Comparison of ENCODE assay signal across 21 cellular contexts in genomic region chr10:130044067-130045061, GRCh38.
"Had no signal": no experiment of that assay in that cellular context is flagged by ENCODE, and none has a peak within 500 bp of the region (broad histone marks: within the 10 kb centered on the region; RNA-seq: fewer than 3 reads in every experiment).

No MANE protein-coding gene starts in this region.

- H3K9me3 Mint-ChIP-seq: effector memory CD8-positive, alpha-beta T cell; immature natural killer cell; naive thymus-derived CD4-positive, alpha-beta T cell; nephron progenitor cell had no signal

- H3K9me3 ChIP-seq: esophagus muscularis mucosa, gastrocnemius medialis, heart right ventricle, right atrium auricular region, sigmoid colon, stomach, thoracic aorta, transverse colon, uterus had no signal

- FAIRE-seq: kidney had no signal

- H3K4me1 ChIP-seq: esophagus muscularis mucosa, gastrocnemius medialis, heart right ventricle, right atrium auricular region, sigmoid colon, stomach, transverse colon, uterus had no signal

- H3K4me3 Mint-ChIP-seq: effector memory CD8-positive, alpha-beta T cell; immature natural killer cell; naive thymus-derived CD4-positive, alpha-beta T cell; nephron progenitor cell had no signal

- H3K36me3 ChIP-seq: esophagus muscularis mucosa, gastrocnemius medialis, heart right ventricle, right atrium auricular region, sigmoid colon, stomach, thoracic aorta, transverse colon, uterus had no signal

- H3K4me3 ChIP-seq: esophagus muscularis mucosa, gastrocnemius medialis, heart right ventricle, right atrium auricular region, sigmoid colon, skin epidermis, stomach, thoracic aorta, transverse colon, uterus had no signal

- H3K27ac Mint-ChIP-seq: effector memory CD8-positive, alpha-beta T cell; immature natural killer cell; naive thymus-derived CD4-positive, alpha-beta T cell; nephron progenitor cell had no signal

- H3K27ac ChIP-seq: epithelial cell of prostate, esophagus muscularis mucosa, gastrocnemius medialis, heart right ventricle, right atrium auricular region, sigmoid colon, skin epidermis, stomach, thoracic aorta, transverse colon, uterus had no signal

- DNase-seq: effector memory CD8-positive, alpha-beta T cell; gastrocnemius medialis; heart right ventricle; immature natural killer cell; left cardiac atrium; sigmoid colon; stimulated activated CD4-positive, alpha-beta T cell treated with anti-CD3 and anti-CD28 coated beads, Interleukin-2, amount 100 ng/mL, for 24 hours; stimulated activated CD4-positive, alpha-beta T cell treated with anti-CD3 and anti-CD28 coated beads, Interleukin-4, amount 100 ng/mL, for 4 hours; stimulated activated naive CD4-positive, alpha-beta T cell; stomach; substantia nigra; transverse colon had no signal

- ATAC-seq: effector memory CD8-positive, alpha-beta T cell; gastrocnemius medialis; heart right ventricle; left cardiac atrium; naive thymus-derived CD4-positive, alpha-beta T cell had no signal

- H3K36me3 Mint-ChIP-seq: immature natural killer cell; naive thymus-derived CD4-positive, alpha-beta T cell had no signal

- H3K4me1 Mint-ChIP-seq: immature natural killer cell; naive thymus-derived CD4-positive, alpha-beta T cell had no signal

- H3K27me3 ChIP-seq: right atrium auricular region, transverse colon, uterus had no signal
